12 cellular contexts compared by ENCODE assay signal in the genomic region with DNA sequence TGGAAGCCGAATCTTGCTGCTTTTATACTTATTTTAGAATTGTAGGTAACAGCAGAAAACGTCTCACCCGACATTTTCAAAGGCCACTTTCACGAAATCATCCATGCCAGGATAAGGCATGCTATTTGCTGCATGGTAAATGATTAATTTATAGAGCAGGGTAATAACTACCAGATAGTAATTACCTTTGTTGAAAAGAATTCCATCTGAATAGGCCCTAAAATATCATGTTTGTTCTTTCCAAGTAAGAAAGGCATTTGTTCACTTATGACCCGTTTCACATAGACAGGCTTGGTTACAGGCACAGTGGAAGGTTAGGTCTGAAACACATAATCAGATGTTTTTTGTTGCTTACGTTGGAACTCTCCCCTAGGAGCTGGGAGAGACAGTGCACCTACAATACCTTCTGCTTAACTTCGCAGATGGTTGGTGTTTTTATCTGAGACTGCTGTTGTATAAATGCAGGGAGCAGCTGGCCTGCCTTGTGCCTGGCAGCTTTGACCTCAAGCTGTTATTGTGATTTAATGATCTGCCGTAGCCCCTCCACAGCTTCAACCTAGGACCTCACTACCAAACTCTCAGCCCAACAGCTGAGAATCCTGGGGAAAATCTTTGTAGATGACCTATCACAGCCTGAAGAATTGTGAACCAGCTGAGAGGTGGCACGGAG. TPM values are rescaled to one million over a fixed set of nuclear protein-coding genes. Genes with fewer than 3 reads are reported as not detected.
DNase-seq lines count a peak whose midpoint lies in the region; ATAC-seq and TF ChIP-seq lines count a peak whose summit lies in the region.
"Had no signal": no experiment of that assay in that cellular context is flagged by ENCODE, and none has a peak within 500 bp of the region (broad histone marks: within the 10 kb centered on the region; RNA-seq: fewer than 3 reads in every experiment).

No MANE protein-coding gene starts in this region.

- H3K4me3 ChIP-seq in hepatocyte (peak overlapping the region; percentile 82), neuronal stem cell (ENCODE audit: low read length in 2 of 2) (no peak overlapping the region)

- WGBS in hepatocyte (ENCODE audit: low lambda C conversion rate, missing lambda C conversion rate): 41% methylated on average over 9 of the region's 9 CpGs
- no CpG with 5 or more reads among the region's 9 CpGs for WGBS in neuronal stem cell (ENCODE audit: extremely low coverage in 2 of 2, insufficient read length in 2 of 2, insufficient replicate concordance in 1 of 2), 2 donors

- H2AFZ ChIP-seq in hepatocyte (peak overlapping the region; percentile 12), neuronal stem cell (ENCODE audit: low read length) (peak overlapping the region; percentile 34)

- no peak overlapping the region for H3K9ac ChIP-seq in neuronal stem cell (ENCODE audit: low read depth, low read length, poor library complexity)

- H3K14ac ChIP-seq in neuronal stem cell (ENCODE audit: low read length): no peak overlapping the region

- peak overlapping the region; percentile 89 for H3K27ac ChIP-seq in hepatocyte
- H3K27ac ChIP-seq in neuronal stem cell (replicated peaks; ENCODE audit: low read length): no peak overlapping the region

- H3K4me1 ChIP-seq in hepatocyte (ENCODE audit: insufficient read depth) (peaks cover 16% of the 10 kb centered on the region), neuronal stem cell (ENCODE audit: control insufficient read depth in 2 of 2, insufficient read depth in 1 of 2, low read depth in 1 of 2, low read length in 2 of 2) (peaks cover 8 to 12% of the 10 kb centered on the region in 2 donors)

- H3K4me2 ChIP-seq in hepatocyte (peak overlapping the region; percentile 84), neuronal stem cell (ENCODE audit: insufficient read depth, low read length, poor library complexity, severe bottlenecking) (no peak overlapping the region)

- H4K8ac ChIP-seq in neuronal stem cell (ENCODE audit: low read depth, low read length): no peak overlapping the region

- no peak overlapping the region for H3K23ac ChIP-seq in neuronal stem cell (ENCODE audit: low read depth, low read length, poor library complexity)

- H3K9me2 ChIP-seq in hepatocyte (replicated peaks; ENCODE audit: insufficient read depth): no peaks in the 10 kb centered on the region

- H3K27me3 ChIP-seq in hepatocyte (no peaks in the 10 kb centered on the region), neuronal stem cell (ENCODE audit: control insufficient read depth in 3 of 3, insufficient read depth in 3 of 3, low read depth in 1 of 3, low read length in 3 of 3) (peaks cover 0 to 25% (median 0%) of the 10 kb centered on the region in 3 experiments)

- H2BK5ac ChIP-seq in neuronal stem cell (ENCODE audit: low read length): no peak overlapping the region

- no peak overlapping the region for H4K91ac ChIP-seq in neuronal stem cell (ENCODE audit: low read depth, low read length, poor library complexity)

- no peaks in the 10 kb centered on the region for H3K9me3 ChIP-seq in hepatocyte (ENCODE audit: low read depth)
- no peaks in the 10 kb centered on the region for H3K9me3 ChIP-seq in neuronal stem cell (replicated peaks in 1 of 2; ENCODE audit: control insufficient read depth in 2 of 2, insufficient read depth in 1 of 2, low read depth in 1 of 2, low read length in 2 of 2)

- no peaks in the 10 kb centered on the region for H3K36me3 ChIP-seq in hepatocyte (replicated peaks; ENCODE audit: insufficient read depth, low read depth)
- no peaks in the 10 kb centered on the region for H3K36me3 ChIP-seq in neuronal stem cell (replicated peaks in 1 of 2; ENCODE audit: control insufficient read depth in 2 of 2, insufficient read depth in 2 of 2, low read length in 2 of 2)

- no peak overlapping the region for H2BK15ac ChIP-seq in neuronal stem cell (ENCODE audit: low read length)

- in situ Hi-C loops in G401 (cut with HindIII; ENCODE audit: low sequenced_read_pairs): no loop called here

- H2BK12ac ChIP-seq in neuronal stem cell (ENCODE audit: low read length): no peak overlapping the region

- intact Hi-C loops in sciatic nerve (cut with DNase I): no loop called here

- no peak for ATAC-seq in sciatic nerve
- ATAC-seq in GM21390 (IDR thresholded peaks at IDR 0.05; ENCODE audit: unreplicated experiment): no peak

- H4K20me1 ChIP-seq in hepatocyte (ENCODE audit: insufficient read depth, poor library complexity, severe bottlenecking): no peaks in the 10 kb centered on the region

- DNase-seq in G401 (ENCODE audit: low spot score) (peak; percentile 20), NCI-H526 (lab: John Stamatoyannopoulos, UW) (peak; percentile 23 to 59), hepatocyte (ENCODE audit: low spot score) (peak; percentile 29), neuronal stem cell (ENCODE audit: low spot score) (no peak), sciatic nerve (ENCODE audit: low spot score) (no peak), KG1 (lab: John Stamatoyannopoulos, UW) (no peak), SIG-M5 treated with dmso at 0.1 percent for 504 hours (lab: John Stamatoyannopoulos, UW; ENCODE audit: unreplicated experiment) (no peak)
- DNase-seq: cortex of kidney, foreskin fibroblast, left ventricle myocardium superior, NCI-H1930 had no signal

- no peak for TF ChIP-seq CTCF in hepatocyte (IDR thresholded peaks at IDR 0.05; ENCODE audit: poor library complexity)

- no peak overlapping the region for H2AK5ac ChIP-seq in neuronal stem cell (ENCODE audit: low read depth, low read length)

- H3K4ac ChIP-seq in neuronal stem cell (ENCODE audit: low read length): no peak overlapping the region

- no peak overlapping the region for H3K18ac ChIP-seq in neuronal stem cell (ENCODE audit: low read length)

- peaks cover 66% of the 10 kb centered on the region for H3K79me2 ChIP-seq in hepatocyte

- H2BK120ac ChIP-seq in neuronal stem cell (ENCODE audit: low read depth, low read length): no peak overlapping the region

- H3K79me1 ChIP-seq in neuronal stem cell (ENCODE audit: low read depth, low read length): no peaks in the 10 kb centered on the region

RNA-seq across cellular contexts. Expression of gene SLC44A3, which starts 1.6 kb away (rescaled TPM):
- 0.31 and 2.5 TPM in 2 replicates for total RNA-seq in G401 (2014; rRNA removed; shearing (Covaris generic))
- total RNA-seq in hepatocyte (55.3 and 70.2 TPM in 2 replicates), sciatic nerve (13.8 TPM)
- polyA plus RNA-seq in hepatocyte: 49.4 and 51.5 TPM in 2 replicates
- polyA plus RNA-seq in neuronal stem cell (2013, experiment 1 of 2): 0.82 TPM
- 1.1 TPM for polyA plus RNA-seq in neuronal stem cell (2013, experiment 2 of 2)

Comparison
In these comparisons a context has a peak if more than half of its experiments do, and no peak if none do; other contexts are left out.
1. DNase-seq: peak in G401 (single experiment), NCI-H526 (2 of 2) and hepatocyte (single experiment); none in neuronal stem cell (single experiment), sciatic nerve (single experiment), KG1 (single experiment) and SIG-M5 treated with dmso at 0.1 percent for 504 hours (single experiment).